ENCODE assay signal across 9 cellular contexts in genomic region chr18:12306752-12307151, GRCh38. TPM values are rescaled to one million over a fixed set of nuclear protein-coding genes. Genes with fewer than 3 reads are reported as not detected.
A peak's percentile ranks its signal among the peaks of the same experiment; 100 is the strongest.
DNase-seq lines count a peak whose midpoint lies in the region; ATAC-seq, FAIRE-seq and TF ChIP-seq lines count a peak whose summit lies in the region.
"Had no signal": no experiment of that assay in that cellular context is flagged by ENCODE, and none has a peak within 500 bp of the region (broad histone marks: within the 10 kb centered on the region; RNA-seq: fewer than 3 reads in every experiment).

No MANE protein-coding gene starts in this region.

- no peak for TF ChIP-seq CTCF in SK-N-SH (IDR thresholded peaks at IDR 0.05)
- TF ChIP-seq CTCF in ascending aorta (IDR thresholded peaks at IDR 0.05), result no peak
- TF ChIP-seq CTCF in spleen (IDR thresholded peaks at IDR 0.05 in 8 of 11, conservative IDR thresholded peaks at IDR 0.05 in 3 of 11), result no peak

- peaks cover 2 to 25% of the 10 kb centered on the region in 2 experiments for H3K36me3 ChIP-seq in SK-N-SH (replicated peaks in 1 of 2; ENCODE audit: control insufficient read depth in 1 of 2, insufficient read depth in 2 of 2, low read length in 1 of 2)
- H3K36me3 ChIP-seq in ascending aorta, result peaks cover 11 to 18% of the 10 kb centered on the region in 2 donors
- H3K36me3 ChIP-seq in iPS-18a (ENCODE audit: control insufficient read depth, low read depth, low read length), result peaks cover 2% of the 10 kb centered on the region
- peaks cover 0 to 12% (median under 1%) of the 10 kb centered on the region in 6 donors for H3K36me3 ChIP-seq in spleen

- POLR2A ChIA-PET in SK-N-SH (lab: Yijun Ruan, JAX), result no interaction called here

- ATAC-seq in SK-N-SH treated with all-trans-retinoic acid at 6 μM for 48 hours (no peak), GM19328 (IDR thresholded peaks at IDR 0.05; ENCODE audit: unreplicated experiment) (no peak), GM18867 (IDR thresholded peaks at IDR 0.05; ENCODE audit: unreplicated experiment) (no peak)

- no peak for DNase-seq in SK-N-SH
- no peak for DNase-seq in ascending aorta (ENCODE audit: low spot score in 2 of 2)
- DNase-seq in spleen, result no peak
- no peak for DNase-seq in urothelium cell line (ENCODE audit: low spot score)

- peaks cover 47% of the 10 kb centered on the region for H3K79me2 ChIP-seq in SK-N-SH (ENCODE audit: insufficient read depth)

- H2AFZ ChIP-seq in SK-N-SH (ENCODE audit: low read depth), result no peak overlapping the region

- no peaks in the 10 kb centered on the region for H3K27me3 ChIP-seq in SK-N-SH (ENCODE audit: insufficient read depth)
- no peaks in the 10 kb centered on the region for H3K27me3 ChIP-seq in ascending aorta
- H3K27me3 ChIP-seq in iPS-18a (ENCODE audit: control insufficient read depth, insufficient read depth, low read length), result peaks cover 49% of the 10 kb centered on the region
- peaks cover 0 to 59% (median 7%) of the 10 kb centered on the region in 7 donors for H3K27me3 ChIP-seq in spleen (replicated peaks in 1 of 7)

- H3K27ac ChIP-seq in SK-N-SH (ENCODE audit: low read depth in 2 of 2, low read length in 1 of 2) (peak overlapping the region in 1 of 2 experiments; percentile 81; a peak in 1 of 4 replicates), ascending aorta (peak overlapping the region; percentile 97 to 98), iPS-18a (ENCODE audit: low read length) (no peak overlapping the region), spleen (peak overlapping the region in 5 of 8 donors; percentile 88 to 93 (median 92))

- no peak for TF ChIP-seq POLR2A in spleen (IDR thresholded peaks at IDR 0.05)

- TF ChIP-seq RAD21 in SK-N-SH (IDR thresholded peaks at IDR 0.05; ENCODE audit: low read length), result no peak

- no peak for FAIRE-seq in urothelium cell line (lab: Jason Lieb, UNC)
- FAIRE-seq: A204.1 had no signal

- peaks cover 7% of the 10 kb centered on the region for H3K9me3 ChIP-seq in SK-N-SH
- peaks cover 0 to 5% of the 10 kb centered on the region in 2 donors for H3K9me3 ChIP-seq in ascending aorta
- H3K9me3 ChIP-seq in iPS-18a (ENCODE audit: control insufficient read depth, low read depth, low read length), result no peaks in the 10 kb centered on the region
- H3K9me3 ChIP-seq in spleen, result peaks cover 0 to 11% (median 5%) of the 10 kb centered on the region in 8 donors

- H3K4me2 ChIP-seq in SK-N-SH, result peak overlapping the region; percentile 84

- no peaks in the 10 kb centered on the region for H3K9me2 ChIP-seq in SK-N-SH

- H3K4me3 ChIP-seq in SK-N-SH (ENCODE audit: low read depth in 2 of 2, low read length in 1 of 2) (peak overlapping the region; percentile 71 to 78; a peak in 3 of 4 replicates), ascending aorta (peak overlapping the region; percentile 72 to 95), iPS-18a (ENCODE audit: low read length) (peak overlapping the region; percentile 61), spleen (peak overlapping the region in 7 of 8 donors; percentile 39 to 83 (median 58))

- TF ChIP-seq EP300 in SK-N-SH (IDR thresholded peaks at IDR 0.05; ENCODE audit: borderline replicate concordance in 1 of 2, low read depth in 1 of 2, low read length in 1 of 2), result no peak

- CTCF ChIA-PET in SK-N-SH (lab: Yijun Ruan, JAX), result no interaction called here

- peaks cover 3 to 9% of the 10 kb centered on the region in 2 experiments; a peak in 2 of 4 replicates for H3K4me1 ChIP-seq in SK-N-SH (ENCODE audit: control insufficient read depth in 1 of 2, insufficient read depth in 2 of 2, low read depth in 1 of 2, low read length in 1 of 2)
- H3K4me1 ChIP-seq in ascending aorta, result peaks cover 15% of the 10 kb centered on the region in 2 donors
- H3K4me1 ChIP-seq in iPS-18a (ENCODE audit: control insufficient read depth, low read depth, low read length), result peaks cover 22% of the 10 kb centered on the region
- H3K4me1 ChIP-seq in spleen, result peaks cover 3 to 48% (median 28%) of the 10 kb centered on the region in 6 donors

- H3F3A ChIP-seq in SK-N-SH (replicated peaks; ENCODE audit: insufficient read depth), result peaks cover 10% of the 10 kb centered on the region

- peak overlapping the region; percentile 99 for H3K9ac ChIP-seq in SK-N-SH
- no peak overlapping the region for H3K9ac ChIP-seq in iPS-18a (ENCODE audit: low read length)

- 82% methylated on average over 9 of the region's 9 CpGs for WGBS in SK-N-SH (ENCODE audit: low lambda C conversion rate)
- WGBS in spleen, 5 donors, result 52 to 66% (median 61%) methylated on average over 9 of the region's 9 CpGs

- 0 out of 2 replicates have a peak, but pooled peaks cover 4% of the 10 kb centered on the region for H4K20me1 ChIP-seq in SK-N-SH (ENCODE audit: insufficient read depth)

- intact Hi-C loops in ascending aorta (cut with DNase I), result loop anchor here (10.0 kb wide), 1 partner anchor 452 kb away; the partner anchor contains the start of gene CHMP1B
- intact Hi-C loops in spleen (cut with DNase I; ENCODE audit: low total_unique reads), result no loop called here

TF ChIP-seq in SK-N-SH, 30 proteins besides CTCF, POLR2A, EP300 and RAD21:
- TF ChIP-seq PBX3 (IDR thresholded peaks at IDR 0.05) (no peak), TAF1 (IDR thresholded peaks at IDR 0.05; ENCODE audit: borderline replicate concordance, low read depth, low read length) (no peak), TEAD4 (IDR thresholded peaks at IDR 0.05; ENCODE audit: borderline replicate concordance, insufficient read depth) (no peak)
TF ChIP-seq in SK-N-SH: peak in this region for 0.

TF ChIP-seq in SK-N-SH treated with all-trans-retinoic acid at 6 μM for 48 hours, 23 proteins besides CTCF, POLR2A, EP300 and RAD21:
- TF ChIP-seq ESRRG (CRISPR knock-in tag; IDR thresholded peaks at IDR 0.05) (no peak), OSR1 (CRISPR knock-in tag; IDR thresholded peaks at IDR 0.05) (no peak), TOX (CRISPR knock-in tag; IDR thresholded peaks at IDR 0.05; ENCODE audit: borderline replicate concordance) (no peak), RARB (CRISPR knock-in tag; IDR thresholded peaks at IDR 0.05) (no peak), PPARA (CRISPR knock-in tag; IDR thresholded peaks at IDR 0.05; ENCODE audit: borderline replicate concordance) (no peak), PATZ1 (CRISPR knock-in tag; IDR thresholded peaks at IDR 0.05; ENCODE audit: borderline replicate concordance) (no peak), CSDC2 (CRISPR knock-in tag; IDR thresholded peaks at IDR 0.05) (no peak), ZNF70 (CRISPR knock-in tag; IDR thresholded peaks at IDR 0.05) (no peak), POU6F1 (CRISPR knock-in tag; IDR thresholded peaks at IDR 0.05; ENCODE audit: borderline replicate concordance, low read depth) (no peak), CREB5 (CRISPR knock-in tag; IDR thresholded peaks at IDR 0.05; ENCODE audit: low read depth) (no peak), TCF4 (CRISPR knock-in tag; IDR thresholded peaks at IDR 0.05; ENCODE audit: borderline replicate concordance) (no peak), ZNF8 (CRISPR knock-in tag; IDR thresholded peaks at IDR 0.05) (no peak), ARNTL (CRISPR knock-in tag; IDR thresholded peaks at IDR 0.05; ENCODE audit: borderline replicate concordance, low read depth) (no peak)

RNA-seq across cellular contexts. Expression of gene TUBB6, which starts 1.3 kb away (rescaled TPM):
- polyA plus RNA-seq in SK-N-SH (2012; rRNA removed) (285 and 387 TPM in 2 replicates), spleen (10 to 100 TPM; 29.0 to 43.4 (median 35.5) TPM)
- 158 and 241 TPM in 2 replicates for polyA plus RNA-seq in SK-N-SH (2012; cell fraction: cytosol; rRNA removed)
- polyA plus RNA-seq in SK-N-SH (2012; cell fraction: nucleus; rRNA removed), result 318 and 338 TPM in 2 replicates
- total RNA-seq in ascending aorta (800 TPM), spleen (10 to 100 TPM; 29.9 to 65.6 (median 51.4) TPM)

RNA-seq across cellular contexts. Expression of gene CIDEA, which starts 52.6 kb away (rescaled TPM):
- not detected in 2 replicates for polyA plus RNA-seq in SK-N-SH (2012; rRNA removed)
- not detected in 2 replicates for polyA plus RNA-seq in SK-N-SH (2012; cell fraction: cytosol; rRNA removed)
- polyA plus RNA-seq in SK-N-SH (2012; cell fraction: nucleus; rRNA removed), result not detected in 2 replicates
- total RNA-seq in ascending aorta, result not detected
- not detected for total RNA-seq in spleen
- not detected for polyA plus RNA-seq in spleen

Comparison
In these comparisons a context has a peak if more than half of its experiments do, and no peak if none do; other contexts are left out.
1. RNA of gene TUBB6, which starts 1.3 kb away (total RNA-seq): 800 TPM in ascending aorta (single experiment); 29.9 to 65.6 TPM in spleen; every median in the first group is over 10 times any median in the second.
2. Peak in every context shown above with its lines, with median percentiles within 50 percentile points of each other: H3K4me3 ChIP-seq.